ENCODE assay signal across 20 cellular contexts in the genomic region with DNA sequence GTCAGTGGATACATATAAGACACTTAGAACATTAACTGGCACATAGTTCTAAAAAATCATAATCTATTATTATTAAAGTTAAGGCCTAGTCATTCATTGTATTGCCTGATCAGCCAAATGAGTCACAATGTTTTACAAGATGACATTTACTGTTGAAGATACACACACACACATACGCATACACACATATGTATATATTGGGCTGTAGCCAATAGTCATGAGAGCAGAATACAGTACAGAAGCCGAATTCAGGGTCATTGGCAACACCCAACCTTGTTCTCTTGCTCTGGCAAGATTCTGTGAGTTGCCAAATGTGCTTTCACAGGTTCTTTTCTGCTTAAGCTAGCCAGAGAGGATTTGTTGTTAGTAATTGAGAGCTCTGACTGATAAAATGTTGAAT.
DNase-seq lines count a peak whose midpoint lies in the region; ATAC-seq, FAIRE-seq and TF ChIP-seq lines count a peak whose summit lies in the region.
"Had no signal": no experiment of that assay in that cellular context is flagged by ENCODE, and none has a peak within 500 bp of the region (broad histone marks: within the 10 kb centered on the region; RNA-seq: fewer than 3 reads in every experiment).

No MANE protein-coding gene starts in this region.

- H3K36me3 ChIP-seq in endothelial cell of umbilical vein (ENCODE audit: control insufficient read depth in 2 of 2, extremely low read depth in 1 of 2, insufficient read depth in 2 of 2, low read length in 2 of 2) (no peaks in the 10 kb centered on the region), prostate gland (no peaks in the 10 kb centered on the region)
- H3K36me3 ChIP-seq: BLaER1 treated with 17β-estradiol and CSF1 and Interleukin-3, amounts not matched to agents 10 nM and 100 nM had no signal

- no peak overlapping the region for H3K4me3 ChIP-seq in LNCaP clone FGC (ENCODE audit: low read depth, low read length)
- H3K4me3 ChIP-seq in endothelial cell of umbilical vein (replicated peaks in 1 of 3; ENCODE audit: insufficient read depth in 1 of 3, low read depth in 1 of 3, low read length in 3 of 3) = no peak overlapping the region
- H3K4me3 ChIP-seq in prostate gland = no peak overlapping the region
- H3K4me3 ChIP-seq: BLaER1 treated with 17β-estradiol and CSF1 and Interleukin-3, amounts not matched to agents 10 nM and 100 nM; GM12878; K562 had no signal

- no peak for ATAC-seq in GM19324 (IDR thresholded peaks at IDR 0.05; ENCODE audit: low FRiP score, unreplicated experiment)
- ATAC-seq in HG03457 (IDR thresholded peaks at IDR 0.05; ENCODE audit: unreplicated experiment) = no peak
- no peak for ATAC-seq in HG03097 (IDR thresholded peaks at IDR 0.05; ENCODE audit: low FRiP score, unreplicated experiment)
- ATAC-seq: CD8-positive, alpha-beta T cell; GM12878; K562 had no signal

- H3K4me2 ChIP-seq in endothelial cell of umbilical vein (ENCODE audit: insufficient read depth, low read length) = no peak overlapping the region
- H3K4me2 ChIP-seq: BLaER1 treated with 17β-estradiol and CSF1 and Interleukin-3, amounts not matched to agents 10 nM and 100 nM had no signal

- no peak for TF ChIP-seq POLR2A in endothelial cell of umbilical vein (IDR thresholded peaks at IDR 0.05; ENCODE audit: low read depth, low read length)
- TF ChIP-seq POLR2A in prostate gland (IDR thresholded peaks at IDR 0.05) = no peak

- H3K4me1 ChIP-seq in endothelial cell of umbilical vein (ENCODE audit: control insufficient read depth, extremely low read depth, insufficient read depth, low read length) = no peaks in the 10 kb centered on the region
- H3K4me1 ChIP-seq in prostate gland (replicated peaks) = no peaks in the 10 kb centered on the region
- H3K4me1 ChIP-seq: BLaER1 treated with 17β-estradiol and CSF1 and Interleukin-3, amounts not matched to agents 10 nM and 100 nM had no signal

- no peaks in the 10 kb centered on the region for H3K79me2 ChIP-seq in endothelial cell of umbilical vein (ENCODE audit: control insufficient read depth, insufficient read depth, low read length)

- dilution Hi-C loops in endothelial cell of umbilical vein (cut with MboI; ENCODE audit: extremely low pct_ligation_motif_present, low sequenced_read_pairs) = no loop called here

- no peaks in the 10 kb centered on the region for H4K20me1 ChIP-seq in endothelial cell of umbilical vein (replicated peaks; ENCODE audit: control insufficient read depth, extremely low read depth, insufficient read depth, low read length)
- H4K20me1 ChIP-seq: BLaER1 treated with 17β-estradiol and CSF1 and Interleukin-3, amounts not matched to agents 10 nM and 100 nM had no signal

- WGBS in prostate gland = 23% methylated on average over 2 of the region's 2 CpGs

- POLR2A ChIA-PET in endothelial cell of umbilical vein (lab: Charles Lee) = no interaction called here

- H3K27me3 ChIP-seq in endothelial cell of umbilical vein (ENCODE audit: control insufficient read depth in 2 of 2, insufficient read depth in 2 of 2, low read length in 2 of 2) (no peaks in the 10 kb centered on the region), prostate gland (replicated peaks; ENCODE audit: insufficient read depth) (no peaks in the 10 kb centered on the region)
- H3K27me3 ChIP-seq: BLaER1 treated with 17β-estradiol and CSF1 and Interleukin-3, amounts not matched to agents 10 nM and 100 nM had no signal

- H3K9me1 ChIP-seq in endothelial cell of umbilical vein (replicated peaks; ENCODE audit: control insufficient read depth, extremely low read depth, insufficient read depth, low read length) = no peaks in the 10 kb centered on the region

- peak overlapping the region; percentile 64 for H3K27ac ChIP-seq in 22Rv1
- H3K27ac ChIP-seq in endothelial cell of umbilical vein (ENCODE audit: insufficient read depth, low read depth, low read length) = no peak overlapping the region
- H3K27ac ChIP-seq in prostate gland = peak overlapping the region in 1 of 2 donors; percentile 40
- H3K27ac ChIP-seq: BLaER1 treated with 17β-estradiol and CSF1 and Interleukin-3, amounts not matched to agents 10 nM and 100 nM; HL-60 had no signal

- DNase-seq in LNCaP clone FGC (ENCODE audit: low read depth) (peak; percentile 75), endothelial cell of umbilical vein (ENCODE audit: low read depth, low spot score) (peak; percentile 16), prostate gland (ENCODE audit: low spot score) (peak; percentile 11)
- DNase-seq: Calu3; CD8-positive, alpha-beta T cell; DND-41; EL; H9; IMR-90 had no signal

- intact Hi-C loops in endothelial cell of umbilical vein (cut with micrococcal nuclease) = no loop called here
- intact Hi-C loops in prostate gland (cut with DNase I) = no loop called here

- CTCF ChIA-PET in endothelial cell of umbilical vein (lab: Charles Lee) = interaction anchor here (0.7 to 1.6 kb wide), 4 partner anchors 12 to 98 kb away, joined by 3 to 5 read pairs (median 4); no protein-coding TSS in a partner anchor

- no peak overlapping the region for H2AFZ ChIP-seq in endothelial cell of umbilical vein (ENCODE audit: low read depth, low read length)

- no peak for TF ChIP-seq CTCF in 22Rv1 (IDR thresholded peaks at IDR 0.05)
- TF ChIP-seq CTCF in LNCaP clone FGC (IDR thresholded peaks at IDR 0.05; ENCODE audit: control insufficient read depth, extremely low read depth, insufficient read depth) = no peak
- no peak for TF ChIP-seq CTCF in endothelial cell of umbilical vein (IDR thresholded peaks at IDR 0.05; ENCODE audit: extremely low read depth in 1 of 2, insufficient read depth in 1 of 2, low read depth in 1 of 2, low read length in 2 of 2)
- TF ChIP-seq CTCF in prostate gland (IDR thresholded peaks at IDR 0.05) = no peak

- H3K9me3 ChIP-seq in endothelial cell of umbilical vein (replicated peaks; ENCODE audit: control insufficient read depth, insufficient read depth, low read length) (no peaks in the 10 kb centered on the region), prostate gland (no peaks in the 10 kb centered on the region)
- H3K9me3 ChIP-seq: BLaER1 treated with 17β-estradiol and CSF1 and Interleukin-3, amounts not matched to agents 10 nM and 100 nM had no signal

- no peak overlapping the region for H3K9ac ChIP-seq in endothelial cell of umbilical vein (replicated peaks; ENCODE audit: extremely low read depth, insufficient read depth, low read length)
- H3K9ac ChIP-seq: BLaER1 treated with 17β-estradiol and CSF1 and Interleukin-3, amounts not matched to agents 10 nM and 100 nM had no signal

- no TSS peak for BruUV-seq in endothelial cell of umbilical vein (replicated peaks; lab: Mats Ljungman, UMichigan)

- FAIRE-seq in endothelial cell of umbilical vein (lab: Jason Lieb, UNC) = no peak
- FAIRE-seq: GM12878, GM18507, H1, HTR-8/SVneo, K562 had no signal

TF ChIP-seq in endothelial cell of umbilical vein, 7 proteins besides CTCF, POLR2A, EP300 and RAD21:
- no peak for TF ChIP-seq EZH2 (IDR thresholded peaks at IDR 0.05; ENCODE audit: borderline replicate concordance, low read depth, low read length, severe bottlenecking)
- TF ChIP-seq MYC (IDR thresholded peaks at IDR 0.05; ENCODE audit: low read depth, low read length) = no peak
- TF ChIP-seq, protein P1, sequence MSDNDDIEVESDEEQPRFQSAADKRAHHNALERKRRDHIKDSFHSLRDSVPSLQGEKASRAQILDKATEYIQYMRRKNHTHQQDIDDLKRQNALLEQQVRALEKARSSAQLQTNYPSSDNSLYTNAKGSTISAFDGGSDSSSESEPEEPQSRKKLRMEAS (IDR thresholded peaks at IDR 0.05; ENCODE audit: insufficient read depth, insufficient read length) = no peak
- TF ChIP-seq JUN (IDR thresholded peaks at IDR 0.05; ENCODE audit: borderline replicate concordance, insufficient read depth, insufficient read length, low read depth) = no peak
- no peak for TF ChIP-seq GATA2 (IDR thresholded peaks at IDR 0.05; ENCODE audit: insufficient read depth, insufficient read length, low read depth, low read length)
- TF ChIP-seq FOS (IDR thresholded peaks at IDR 0.05; ENCODE audit: borderline replicate concordance, insufficient read depth, low read length) = no peak
- TF ChIP-seq POLR2AphosphoS5 (IDR thresholded peaks at IDR 0.05; ENCODE audit: insufficient read depth, low read depth, low read length) = no peak
TF ChIP-seq in endothelial cell of umbilical vein: peak in this region for 0.

Comparison
In these comparisons a context has a peak if more than half of its experiments do, and no peak if none do; other contexts are left out.
1. DNase-seq: peak in every context shown above with its lines; median percentile 75 in LNCaP clone FGC; 16 in endothelial cell of umbilical vein; 11 in prostate gland.